8 cellular contexts compared by ENCODE assay signal in genomic region chr2:236180831-236181453, GRCh38. TPM values are rescaled to one million over a fixed set of nuclear protein-coding genes. Genes with fewer than 3 reads are reported as not detected.
A peak's percentile ranks its signal among the peaks of the same experiment; 100 is the strongest.
DNase-seq lines count a peak whose midpoint lies in the region; ATAC-seq and TF ChIP-seq lines count a peak whose summit lies in the region.

No MANE protein-coding gene starts in this region.

- CTCF ChIA-PET in WTC11 (lab: Charles Lee), result interaction anchor here (0.5 to 3.9 kb wide), 53 partner anchors 10 to 676 kb away, joined by 3 to 37 read pairs (median 5); partner anchors contain the start of gene GBX2

- H3K4me1 Mint-ChIP-seq in WTC11, result peaks cover 23% of the 10 kb centered on the region

- TF ChIP-seq CTCF in GM13976 (IDR thresholded peaks at IDR 0.05; ENCODE audit: borderline replicate concordance, control extremely low read depth, extremely low read depth, insufficient read depth, missing control alignments) (peak; percentile 54), WTC11 (IDR thresholded peaks at IDR 0.05) (peak; percentile 78)

- no peak overlapping the region for H3K27ac Mint-ChIP-seq in WTC11

- peak; percentile 80 for DNase-seq in AG08396 (ENCODE audit: low spot score)
- DNase-seq in GM13976 (ENCODE audit: low spot score), result peak; percentile 71
- DNase-seq in NCI-H2227 treated with DMSO at 0.1 percent for 48 hours (lab: John Stamatoyannopoulos, UW), result peak; percentile 54
- peak; percentile 78 for DNase-seq in WTC11 (ENCODE audit: low spot score)
- DNase-seq in germinal center (ENCODE audit: low spot score), result peak; percentile 48
- peak; percentile 75 for DNase-seq in sciatic nerve (ENCODE audit: low spot score)

- peaks cover 14% of the 10 kb centered on the region for H3K36me3 Mint-ChIP-seq in WTC11

- peaks cover 40% of the 10 kb centered on the region for H3K27me3 Mint-ChIP-seq in WTC11 (ENCODE audit: low read depth)

- no peak overlapping the region for H3K4me3 Mint-ChIP-seq in WTC11

- ATAC-seq in WTC11 (peak; percentile 11; the same call in 1 of the 2 replicates), sciatic nerve (peak; percentile 42), GM18505 (IDR thresholded peaks at IDR 0.05; ENCODE audit: unreplicated experiment) (no peak), HG03457 (IDR thresholded peaks at IDR 0.05; ENCODE audit: unreplicated experiment) (no peak)

- in situ Hi-C loops in GM13976 (cut with MboI; ENCODE audit: low sequenced_read_pairs, unreplicated experiment), result no loop called here

- intact Hi-C loops in sciatic nerve (cut with DNase I), result no loop called here

- TF ChIP-seq POLR2A in GM18505 (IDR thresholded peaks at IDR 0.05; ENCODE audit: borderline replicate concordance, extremely low read depth, insufficient read depth, insufficient read length), result no peak

- POLR2A ChIA-PET in WTC11 (lab: Charles Lee), result interaction anchor here (0.6 kb wide), 1 partner anchor 912 kb away, joined by 3 read pairs; no protein-coding TSS in a partner anchor

- peaks cover 26% of the 10 kb centered on the region for H3K9me3 Mint-ChIP-seq in WTC11

TF ChIP-seq in WTC11, 78 proteins besides CTCF, POLR2A, EP300 and RAD21 (continues in another document):
- no peak for TF ChIP-seq RORB (CRISPR knock-in tag; IDR thresholded peaks at IDR 0.05)
- TF ChIP-seq ZBTB21 (CRISPR knock-in tag; IDR thresholded peaks at IDR 0.05; ENCODE audit: borderline replicate concordance), result no peak
- no peak for TF ChIP-seq PREB (CRISPR knock-in tag; IDR thresholded peaks at IDR 0.05; ENCODE audit: borderline replicate concordance)
- TF ChIP-seq ZNF219 (CRISPR knock-in tag; IDR thresholded peaks at IDR 0.05; ENCODE audit: borderline replicate concordance), result no peak
- TF ChIP-seq, protein P1, sequence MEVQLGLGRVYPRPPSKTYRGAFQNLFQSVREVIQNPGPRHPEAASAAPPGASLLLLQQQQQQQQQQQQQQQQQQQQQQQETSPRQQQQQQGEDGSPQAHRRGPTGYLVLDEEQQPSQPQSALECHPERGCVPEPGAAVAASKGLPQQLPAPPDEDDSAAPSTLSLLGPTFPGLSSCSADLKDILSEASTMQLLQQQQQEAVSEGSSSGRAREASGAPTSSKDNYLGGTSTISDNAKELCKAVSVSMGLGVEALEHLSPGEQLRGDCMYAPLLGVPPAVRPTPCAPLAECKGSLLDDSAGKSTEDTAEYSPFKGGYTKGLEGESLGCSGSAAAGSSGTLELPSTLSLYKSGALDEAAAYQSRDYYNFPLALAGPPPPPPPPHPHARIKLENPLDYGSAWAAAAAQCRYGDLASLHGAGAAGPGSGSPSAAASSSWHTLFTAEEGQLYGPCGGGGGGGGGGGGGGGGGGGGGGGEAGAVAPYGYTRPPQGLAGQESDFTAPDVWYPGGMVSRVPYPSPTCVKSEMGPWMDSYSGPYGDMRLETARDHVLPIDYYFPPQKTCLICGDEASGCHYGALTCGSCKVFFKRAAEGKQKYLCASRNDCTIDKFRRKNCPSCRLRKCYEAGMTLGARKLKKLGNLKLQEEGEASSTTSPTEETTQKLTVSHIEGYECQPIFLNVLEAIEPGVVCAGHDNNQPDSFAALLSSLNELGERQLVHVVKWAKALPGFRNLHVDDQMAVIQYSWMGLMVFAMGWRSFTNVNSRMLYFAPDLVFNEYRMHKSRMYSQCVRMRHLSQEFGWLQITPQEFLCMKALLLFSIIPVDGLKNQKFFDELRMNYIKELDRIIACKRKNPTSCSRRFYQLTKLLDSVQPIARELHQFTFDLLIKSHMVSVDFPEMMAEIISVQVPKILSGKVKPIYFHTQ (CRISPR knock-in tag; IDR thresholded peaks at IDR 0.05), result no peak
- no peak for TF ChIP-seq NR3C1 (CRISPR knock-in tag; conservative IDR thresholded peaks at IDR 0.05; ENCODE audit: low read depth)
- TF ChIP-seq SMAD3 (CRISPR knock-in tag; IDR thresholded peaks at IDR 0.05; ENCODE audit: borderline replicate concordance), result no peak
- TF ChIP-seq ZNF138 (CRISPR knock-in tag; conservative IDR thresholded peaks at IDR 0.05), result no peak
- no peak for TF ChIP-seq ATF1 (CRISPR knock-in tag; IDR thresholded peaks at IDR 0.05)
- TF ChIP-seq, protein P2, sequence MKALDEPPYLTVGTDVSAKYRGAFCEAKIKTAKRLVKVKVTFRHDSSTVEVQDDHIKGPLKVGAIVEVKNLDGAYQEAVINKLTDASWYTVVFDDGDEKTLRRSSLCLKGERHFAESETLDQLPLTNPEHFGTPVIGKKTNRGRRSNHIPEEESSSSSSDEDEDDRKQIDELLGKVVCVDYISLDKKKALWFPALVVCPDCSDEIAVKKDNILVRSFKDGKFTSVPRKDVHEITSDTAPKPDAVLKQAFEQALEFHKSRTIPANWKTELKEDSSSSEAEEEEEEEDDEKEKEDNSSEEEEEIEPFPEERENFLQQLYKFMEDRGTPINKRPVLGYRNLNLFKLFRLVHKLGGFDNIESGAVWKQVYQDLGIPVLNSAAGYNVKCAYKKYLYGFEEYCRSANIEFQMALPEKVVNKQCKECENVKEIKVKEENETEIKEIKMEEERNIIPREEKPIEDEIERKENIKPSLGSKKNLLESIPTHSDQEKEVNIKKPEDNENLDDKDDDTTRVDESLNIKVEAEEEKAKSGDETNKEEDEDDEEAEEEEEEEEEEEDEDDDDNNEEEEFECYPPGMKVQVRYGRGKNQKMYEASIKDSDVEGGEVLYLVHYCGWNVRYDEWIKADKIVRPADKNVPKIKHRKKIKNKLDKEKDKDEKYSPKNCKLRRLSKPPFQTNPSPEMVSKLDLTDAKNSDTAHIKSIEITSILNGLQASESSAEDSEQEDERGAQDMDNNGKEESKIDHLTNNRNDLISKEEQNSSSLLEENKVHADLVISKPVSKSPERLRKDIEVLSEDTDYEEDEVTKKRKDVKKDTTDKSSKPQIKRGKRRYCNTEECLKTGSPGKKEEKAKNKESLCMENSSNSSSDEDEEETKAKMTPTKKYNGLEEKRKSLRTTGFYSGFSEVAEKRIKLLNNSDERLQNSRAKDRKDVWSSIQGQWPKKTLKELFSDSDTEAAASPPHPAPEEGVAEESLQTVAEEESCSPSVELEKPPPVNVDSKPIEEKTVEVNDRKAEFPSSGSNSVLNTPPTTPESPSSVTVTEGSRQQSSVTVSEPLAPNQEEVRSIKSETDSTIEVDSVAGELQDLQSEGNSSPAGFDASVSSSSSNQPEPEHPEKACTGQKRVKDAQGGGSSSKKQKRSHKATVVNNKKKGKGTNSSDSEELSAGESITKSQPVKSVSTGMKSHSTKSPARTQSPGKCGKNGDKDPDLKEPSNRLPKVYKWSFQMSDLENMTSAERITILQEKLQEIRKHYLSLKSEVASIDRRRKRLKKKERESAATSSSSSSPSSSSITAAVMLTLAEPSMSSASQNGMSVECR (CRISPR knock-in tag; IDR thresholded peaks at IDR 0.05; ENCODE audit: borderline replicate concordance), result no peak
- TF ChIP-seq ZNF423 (CRISPR knock-in tag; IDR thresholded peaks at IDR 0.05), result no peak
- no peak for TF ChIP-seq NR2C2 (CRISPR knock-in tag; IDR thresholded peaks at IDR 0.05)
- TF ChIP-seq NFE2L1 (CRISPR knock-in tag; IDR thresholded peaks at IDR 0.05), result no peak
- no peak for TF ChIP-seq IRF2 (CRISPR knock-in tag; IDR thresholded peaks at IDR 0.05; ENCODE audit: borderline replicate concordance, low read depth)
- TF ChIP-seq CREB1 (CRISPR knock-in tag; IDR thresholded peaks at IDR 0.05), result no peak
- TF ChIP-seq PRDM15 (CRISPR knock-in tag; IDR thresholded peaks at IDR 0.05), result no peak

RNA-seq across cellular contexts. Expression of gene GBX2, which starts 12.8 kb away (rescaled TPM):
- total RNA-seq in WTC11 (2021) (15.3 to 25.6 TPM (median 19.1 TPM) in 3 replicates), sciatic nerve (not detected)

Comparison
In these comparisons a context has a peak if more than half of its experiments do, and no peak if none do; other contexts are left out.
1. ATAC-seq: peak in WTC11 (single experiment) and sciatic nerve (single experiment); none in GM18505 (single experiment) and HG03457 (single experiment).
2. RNA of gene GBX2, which starts 12.8 kb away (total RNA-seq): 15.3 to 25.6 TPM in WTC11; not detected in sciatic nerve (single experiment); every median in the first group is over 10 times any median in the second.
3. Peak in every context shown above with its lines, with median percentiles within 50 percentile points of each other: DNase-seq.